9 cellular contexts compared by ENCODE assay signal in the genomic region with DNA sequence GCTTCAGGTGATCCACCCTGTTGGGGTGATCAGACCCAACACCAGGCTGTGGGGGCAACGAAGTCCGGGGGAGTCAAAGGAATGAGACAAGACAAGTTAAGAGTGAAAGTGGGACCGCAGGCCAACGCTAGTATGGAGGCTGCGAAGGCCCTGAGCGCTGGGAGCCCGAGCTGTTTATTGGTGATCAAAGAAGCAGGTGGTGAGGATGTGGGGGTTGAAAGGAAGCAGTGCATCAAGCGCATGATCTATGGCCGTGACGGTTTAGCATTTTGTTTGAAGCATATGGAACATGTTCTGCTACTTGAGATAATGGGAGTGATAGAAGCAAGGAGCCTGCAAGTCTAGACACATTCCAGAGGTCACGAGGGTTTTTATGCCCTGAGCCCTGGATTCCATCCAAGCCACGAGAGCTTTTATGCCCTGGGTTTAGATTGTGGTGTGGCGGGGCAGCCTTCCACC. TPM values are rescaled to one million over a fixed set of nuclear protein-coding genes. Genes with fewer than 3 reads are reported as not detected.
DNase-seq lines count a peak whose midpoint lies in the region; ATAC-seq, FAIRE-seq and TF ChIP-seq lines count a peak whose summit lies in the region.
"Had no signal": no experiment of that assay in that cellular context is flagged by ENCODE, and none has a peak within 500 bp of the region (broad histone marks: within the 10 kb centered on the region; RNA-seq: fewer than 3 reads in every experiment).

No MANE protein-coding gene starts in this region.

- H3K27ac ChIP-seq in keratinocyte (ENCODE audit: control insufficient read depth, insufficient read depth, low read length): peak overlapping the region; percentile 77
- H3K27ac ChIP-seq: A549 had no signal

- no peaks in the 10 kb centered on the region for H3K27me3 ChIP-seq in keratinocyte (ENCODE audit: control insufficient read depth, extremely low read depth, insufficient read depth, low read length)

- no peaks in the 10 kb centered on the region for H3K36me3 ChIP-seq in keratinocyte (ENCODE audit: control insufficient read depth in 2 of 2, extremely low read depth in 1 of 2, insufficient read depth in 2 of 2, low read length in 2 of 2)

- peaks cover 36% of the 10 kb centered on the region for H3K4me1 ChIP-seq in keratinocyte (ENCODE audit: control insufficient read depth, extremely low read depth, insufficient read depth, low read length)

- no peak for TF ChIP-seq CTCF in keratinocyte (optimal IDR thresholded peaks at IDR 0.05 in 1 of 3, IDR thresholded peaks at IDR 0.05 in 1 of 3, conservative IDR thresholded peaks at IDR 0.05 in 1 of 3; ENCODE audit: extremely low read depth in 1 of 3, insufficient read depth in 2 of 3, low read length in 3 of 3)
- no peak for TF ChIP-seq CTCF in GM13976 (IDR thresholded peaks at IDR 0.05; ENCODE audit: borderline replicate concordance, control extremely low read depth, extremely low read depth, insufficient read depth, missing control alignments)

- H3K9me1 ChIP-seq in keratinocyte (ENCODE audit: control insufficient read depth, extremely low read depth, insufficient read depth, low read length): no peaks in the 10 kb centered on the region

- H3K4me1 Mint-ChIP-seq in stimulated activated naive CD8-positive, alpha-beta T cell treated with anti-CD3 and anti-CD28 coated beads, Interleukin-15, amount 100 ng/mL, for 72 hours: peaks cover 51% of the 10 kb centered on the region

- peak overlapping the region; percentile 69 to 76 for H3K4me3 Mint-ChIP-seq in stimulated activated naive CD8-positive, alpha-beta T cell treated with anti-CD3 and anti-CD28 coated beads, Interleukin-15, amount 100 ng/mL, for 72 hours

- DNase-seq in NCI-H2196 (lab: John Stamatoyannopoulos, UW; ENCODE audit: unreplicated experiment): peak; percentile 23
- DNase-seq in NCI-H2196 treated with DMSO at 0.1 percent for 48 hours (lab: John Stamatoyannopoulos, UW; ENCODE audit: unreplicated experiment): no peak
- DNase-seq in activated T-cell treated with anti-CD3 and anti-CD28 coated beads, Interleukin-2, amount 50 U/mL, for 1 hour: peak; percentile 62
- DNase-seq in keratinocyte (ENCODE audit: low read depth, low spot score): peak; percentile 89
- peak; percentile 50 to 62 for DNase-seq in stimulated activated naive CD8-positive, alpha-beta T cell treated with anti-CD3 and anti-CD28 coated beads, Interleukin-15, amount 100 ng/mL, for 72 hours
- no peak for DNase-seq in GM13976 (ENCODE audit: low spot score)
- DNase-seq in AG20443 (ENCODE audit: low spot score): no peak

- no peaks in the 10 kb centered on the region for H3K27me3 Mint-ChIP-seq in stimulated activated naive CD8-positive, alpha-beta T cell treated with anti-CD3 and anti-CD28 coated beads, Interleukin-15, amount 100 ng/mL, for 72 hours

- H4K20me1 ChIP-seq in keratinocyte (ENCODE audit: control insufficient read depth, extremely low read depth, insufficient read depth, low read length): no peaks in the 10 kb centered on the region

- peak overlapping the region; percentile 73 for H2AFZ ChIP-seq in keratinocyte (ENCODE audit: control insufficient read depth, low read length)

- peak; percentile 64 for ATAC-seq in stimulated activated naive CD8-positive, alpha-beta T cell treated with anti-CD3 and anti-CD28 coated beads, Interleukin-15, amount 100 ng/mL, for 72 hours
- ATAC-seq in GM21786 (IDR thresholded peaks at IDR 0.05; ENCODE audit: unreplicated experiment): no peak
- ATAC-seq: A549 had no signal

- H3K9ac ChIP-seq in keratinocyte (ENCODE audit: control insufficient read depth, extremely low read depth, insufficient read depth, low read length): peak overlapping the region; percentile 68

- in situ Hi-C loops in GM13976 (cut with MboI; ENCODE audit: low sequenced_read_pairs, unreplicated experiment): no loop called here

- H3K9me3 ChIP-seq in keratinocyte (ENCODE audit: control insufficient read depth, low read depth, low read length): no peaks in the 10 kb centered on the region
- H3K9me3 ChIP-seq: A549 had no signal

- dilution Hi-C loops in keratinocyte (cut with MboI; ENCODE audit: extremely low pct_ligation_motif_present, low sequenced_read_pairs): no loop called here

- peak overlapping the region; percentile 78 for H3K4me2 ChIP-seq in keratinocyte (ENCODE audit: control insufficient read depth, extremely low read depth, insufficient read depth, low read depth, low read length)
- H3K4me2 ChIP-seq: A549 had no signal

- H3K9me3 Mint-ChIP-seq in stimulated activated naive CD8-positive, alpha-beta T cell treated with anti-CD3 and anti-CD28 coated beads, Interleukin-15, amount 100 ng/mL, for 72 hours: no peaks in the 10 kb centered on the region

- peak; percentile 94 for FAIRE-seq in keratinocyte (lab: Jason Lieb, UNC)
- FAIRE-seq: A549 had no signal

- peak overlapping the region in 2 of 3 experiments; percentile 36 to 46 for H3K4me3 ChIP-seq in keratinocyte (ENCODE audit: control insufficient read depth in 2 of 3, extremely low read depth in 1 of 3, insufficient read depth in 2 of 3, low read depth in 1 of 3, low read length in 3 of 3)
- H3K4me3 ChIP-seq: A549 had no signal

- H3K27ac Mint-ChIP-seq in stimulated activated naive CD8-positive, alpha-beta T cell treated with anti-CD3 and anti-CD28 coated beads, Interleukin-15, amount 100 ng/mL, for 72 hours: peak overlapping the region; percentile 93 to 94

- no peaks in the 10 kb centered on the region for H3K79me2 ChIP-seq in keratinocyte (ENCODE audit: control insufficient read depth, insufficient read depth, low read length)

RNA-seq across cellular contexts. Expression of gene MCHR1, which starts 49.5 kb away (rescaled TPM):
- 0.12 to 0.24 TPM in 2 of 3 replicates, not detected in the other for polyA plus RNA-seq in keratinocyte
- not detected for polyA plus RNA-seq in keratinocyte (2011; ENCODE audit: low read depth)
- 0.11 TPM in 1 of 2 replicates, not detected in the other for polyA plus RNA-seq in keratinocyte (2011; cell fraction: cytosol; rRNA removed)
- polyA plus RNA-seq in keratinocyte (2011; cell fraction: nucleus; rRNA removed): 0.19 and 0.29 TPM in 2 replicates
- not detected in 2 replicates for polyA plus RNA-seq in keratinocyte (2012; ENCODE audit: low replicate concordance)
- 1.8 TPM in 1 of 3 replicates, not detected in the others for polyA minus RNA-seq in keratinocyte
- not detected for polyA minus RNA-seq in keratinocyte (2011; cell fraction: cytosol; rRNA and poly(A)+ RNA removed)
- polyA minus RNA-seq in keratinocyte (2011; cell fraction: nucleus; rRNA and poly(A)+ RNA removed): not detected in 2 replicates
- polyA plus RNA-seq: A549 had no signal

Comparison
In these comparisons a context has a peak if more than half of its experiments do, and no peak if none do; other contexts are left out.
1. DNase-seq: peak in NCI-H2196 (single experiment), activated T-cell treated with anti-CD3 and anti-CD28 coated beads, Interleukin-2, amount 50 U/mL, for 1 hour (single experiment), keratinocyte (single experiment) and stimulated activated naive CD8-positive, alpha-beta T cell treated with anti-CD3 and anti-CD28 coated beads, Interleukin-15, amount 100 ng/mL, for 72 hours (2 of 2); none in NCI-H2196 treated with DMSO at 0.1 percent for 48 hours (single experiment), GM13976 (single experiment) and AG20443 (single experiment).